ENCODE assay signal across 23 cellular contexts in genomic region chr5:53276825-53277224, GRCh38.
DNase-seq lines count a peak whose midpoint lies in the region; ATAC-seq and TF ChIP-seq lines count a peak whose summit lies in the region.
"Had no signal": no experiment of that assay in that cellular context is flagged by ENCODE, and none has a peak within 500 bp of the region (broad histone marks: within the 10 kb centered on the region; RNA-seq: fewer than 3 reads in every experiment).

No MANE protein-coding gene starts in this region.

- CTCF ChIA-PET in HEK293T (lab: Yijun Ruan, JAX) = no interaction called here

- intact Hi-C loops in left ventricle myocardium superior (cut with micrococcal nuclease) (no loop called here), sciatic nerve (cut with DNase I) (no loop called here)

- POLR2A ChIA-PET in HEK293T (lab: Yijun Ruan, JAX) = no interaction called here

- TF ChIP-seq CTCF in choroid plexus epithelial cell (conservative IDR thresholded peaks at IDR 0.05; ENCODE audit: low read depth, low read length) = no peak

- H3K4me3 ChIP-seq in choroid plexus epithelial cell (ENCODE audit: low read depth, low read length) = no peak overlapping the region
- H3K4me3 ChIP-seq: coronary artery, hepatocyte, SJSA1 had no signal

- peak; percentile 97 for ATAC-seq in left ventricle myocardium superior
- ATAC-seq in sciatic nerve = peak; percentile 90
- no peak for ATAC-seq in GM19467 (IDR thresholded peaks at IDR 0.05; ENCODE audit: unreplicated experiment)
- no peak for ATAC-seq in HG03460 (IDR thresholded peaks at IDR 0.05; ENCODE audit: unreplicated experiment)
- ATAC-seq: activated T-helper 17 cell treated with anti-CD3 and anti-CD28 coated beads, Interleukin-2, amount 50 U/mL, for 72 hours; Panc1; T-helper 17 cell had no signal

- DNase-seq in LHCN-M2 (ENCODE audit: low read depth) (peak; percentile 93), choroid plexus epithelial cell (ENCODE audit: low read depth) (peak; percentile 22), left ventricle myocardium superior (no peak), sciatic nerve (ENCODE audit: low spot score) (no peak), HEK293T (ENCODE audit: extremely low spot score) (no peak), kidney glomerular epithelial cell (lab: John Stamatoyannopoulos, UW) (no peak)
- DNase-seq: activated CD4-positive, alpha-beta T cell treated with anti-CD3 and anti-CD28 coated beads, Interleukin-2, amount 10 ng/mL, durations not matched to agents 7 days and 5 days; activated naive CD8-positive, alpha-beta T cell treated with anti-CD3 and anti-CD28 coated beads for 36 hours; CD4-positive, alpha-beta T cell; endodermal cell; KBM-7; NCI-H1436 treated with DMSO at 0.1 percent for 48 hours; NCI-H510A treated with DMSO at 0.1 percent for 48 hours; NK-92 treated with Interleukin-12 subunit alpha and Interleukin-12 subunit beta, amount 100 ng/mL, for 24 hours; nucleus accumbens; T-helper 17 cell had no signal

TF ChIP-seq in HEK293T, 16 proteins besides CTCF, POLR2A, EP300 and RAD21:
- no peak for TF ChIP-seq SP1 (IDR thresholded peaks at IDR 0.05)
- no peak for TF ChIP-seq ELF4 (IDR thresholded peaks at IDR 0.05)
- TF ChIP-seq PKNOX1 (IDR thresholded peaks at IDR 0.05) = no peak
- TF ChIP-seq HDGF (IDR thresholded peaks at IDR 0.05; ENCODE audit: borderline replicate concordance) = no peak
- no peak for TF ChIP-seq L3MBTL2 (conservative IDR thresholded peaks at IDR 0.05)
- TF ChIP-seq SUZ12 (IDR thresholded peaks at IDR 0.05) = no peak
- no peak for TF ChIP-seq ARNT (IDR thresholded peaks at IDR 0.05)
- no peak for TF ChIP-seq TARDBP (IDR thresholded peaks at IDR 0.05)
- TF ChIP-seq NFRKB (IDR thresholded peaks at IDR 0.05) = no peak
- no peak for TF ChIP-seq ZNF384 (IDR thresholded peaks at IDR 0.05)
- TF ChIP-seq LEF1 (IDR thresholded peaks at IDR 0.05; ENCODE audit: borderline replicate concordance) = no peak
- TF ChIP-seq FOXM1 (IDR thresholded peaks at IDR 0.05; ENCODE audit: borderline replicate concordance) = no peak
- no peak for TF ChIP-seq FOXK2 (IDR thresholded peaks at IDR 0.05)
- TF ChIP-seq FOXA1 (IDR thresholded peaks at IDR 0.05) = no peak
- TF ChIP-seq CTBP1 (IDR thresholded peaks at IDR 0.05; ENCODE audit: borderline replicate concordance) = no peak
- TF ChIP-seq BHLHE40 (IDR thresholded peaks at IDR 0.05; ENCODE audit: borderline replicate concordance) = no peak

Comparison
In these comparisons a context has a peak if more than half of its experiments do, and no peak if none do; other contexts are left out.
1. DNase-seq: peak in LHCN-M2 (single experiment) and choroid plexus epithelial cell (single experiment); none in left ventricle myocardium superior (single experiment), sciatic nerve (single experiment), HEK293T (single experiment) and kidney glomerular epithelial cell (single experiment).
2. ATAC-seq: peak in left ventricle myocardium superior (single experiment) and sciatic nerve (single experiment); none in GM19467 (single experiment) and HG03460 (single experiment).